In the genomic region with DNA sequence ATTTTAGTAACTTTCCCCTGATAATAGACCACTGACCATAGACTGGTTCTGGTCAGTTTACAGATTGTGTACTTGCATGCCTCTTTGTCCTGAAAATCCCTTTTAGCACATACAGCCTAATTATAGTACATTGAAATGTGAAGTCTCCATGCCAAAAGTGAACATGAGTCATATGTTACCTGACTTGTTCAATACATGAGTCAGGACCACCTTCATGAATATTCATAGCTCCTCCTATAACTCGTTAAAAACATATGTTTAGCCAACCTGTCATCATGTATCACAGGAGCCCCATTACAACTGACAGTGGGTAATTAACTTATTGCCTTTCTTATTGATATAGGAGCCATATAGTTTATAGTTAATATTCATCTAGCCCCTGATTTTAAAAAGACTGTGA, we compare ENCODE assay signal across 24 cellular contexts.
DNase-seq lines count a peak whose midpoint lies in the region; ATAC-seq, FAIRE-seq and TF ChIP-seq lines count a peak whose summit lies in the region.
"Had no signal": no experiment of that assay in that cellular context is flagged by ENCODE, and none has a peak within 500 bp of the region (broad histone marks: within the 10 kb centered on the region; RNA-seq: fewer than 3 reads in every experiment).

No MANE protein-coding gene starts in this region.

- no peak for DNase-seq in activated CD4-positive, alpha-beta T cell treated with anti-CD3 and anti-CD28 coated beads for 36 hours
- no peak for DNase-seq in activated CD4-positive, alpha-beta T cell treated with anti-CD3 and anti-CD28 coated beads for 1 hour
- DNase-seq in A549 (ENCODE audit: low read depth in 1 of 2, low spot score in 1 of 2) (no peak), astrocyte of the hippocampus (ENCODE audit: low read depth, low spot score) (peak; percentile 23), foreskin keratinocyte (peak; percentile 69 to 88), pons (ENCODE audit: low spot score) (no peak), cerebellar nuclear complex (lab: John Stamatoyannopoulos, UW) (no peak)
- DNase-seq: 8988T; AML-193; C1 segment of cervical spinal cord; Calu3; CD8-positive, alpha-beta T cell; EL; GF-D8; NCI-H1694; NCI-H2081 treated with DMSO at 0.1 percent for 48 hours; NCI-H2171 treated with DMSO at 0.1 percent for 48 hours; NCI-H524 treated with DMSO at 0.1 percent for 48 hours; NCI-H82; Peyer's patch; Right ventricle myocardium superior had no signal

- no peaks in the 10 kb centered on the region for H3K4me1 ChIP-seq in A549
- H3K4me1 ChIP-seq in foreskin keratinocyte = peaks cover 11% of the 10 kb centered on the region
- H3K4me1 ChIP-seq: Peyer's patch had no signal

- H3K4me3 Mint-ChIP-seq in activated CD4-positive, alpha-beta T cell treated with anti-CD3 and anti-CD28 coated beads for 36 hours = no peak overlapping the region
- H3K4me3 Mint-ChIP-seq: CD8-positive, alpha-beta T cell; IgD-negative memory B cell had no signal

- WGBS in A549 (ENCODE audit: missing lambda C conversion rate) = 3% methylated on average over 1 of the region's 1 CpG

- H3K27me3 Mint-ChIP-seq in activated CD4-positive, alpha-beta T cell treated with anti-CD3 and anti-CD28 coated beads for 36 hours = no peaks in the 10 kb centered on the region

- ATAC-seq in activated CD4-positive, alpha-beta T cell treated with anti-CD3 and anti-CD28 coated beads for 36 hours = peak; percentile 53
- ATAC-seq in A549 (no peak), foreskin keratinocyte (peak; percentile 99), GM21447 (IDR thresholded peaks at IDR 0.05; ENCODE audit: unreplicated experiment) (no peak)
- ATAC-seq: CD8-positive, alpha-beta T cell had no signal

- no peak for TF ChIP-seq EP300 in A549 (IDR thresholded peaks at IDR 0.05)

- no peak overlapping the region for H3K4me3 ChIP-seq in A549
- H3K4me3 ChIP-seq: Peyer's patch had no signal

- peaks cover 15% of the 10 kb centered on the region for H3K9me3 ChIP-seq in A549
- H3K9me3 ChIP-seq: Peyer's patch had no signal

- H3K4me1 Mint-ChIP-seq in activated CD4-positive, alpha-beta T cell treated with anti-CD3 and anti-CD28 coated beads for 36 hours = peaks cover 17% of the 10 kb centered on the region
- H3K4me1 Mint-ChIP-seq: IgD-negative memory B cell had no signal

- TF ChIP-seq POLR2A in A549 (IDR thresholded peaks at IDR 0.05; ENCODE audit: low read length) = no peak

- TF ChIP-seq RAD21 in A549 (conservative IDR thresholded peaks at IDR 0.05 in 1 of 2, IDR thresholded peaks at IDR 0.05 in 1 of 2) = no peak

- H3K9me3 Mint-ChIP-seq in activated CD4-positive, alpha-beta T cell treated with anti-CD3 and anti-CD28 coated beads for 36 hours (ENCODE audit: low read depth) = peaks cover 14% of the 10 kb centered on the region

- TF ChIP-seq CTCF in A549 (IDR thresholded peaks at IDR 0.05) = no peak
- no peak for TF ChIP-seq CTCF in foreskin keratinocyte (conservative IDR thresholded peaks at IDR 0.05)

- no peak overlapping the region for H3K4me2 ChIP-seq in A549

- H3K27ac ChIP-seq in A549 (no peak overlapping the region), foreskin keratinocyte (peak overlapping the region; percentile 36)
- H3K27ac ChIP-seq: Peyer's patch had no signal

- POLR2A ChIA-PET in activated CD4-positive, alpha-beta T cell treated with anti-CD3 and anti-CD28 coated beads for 36 hours (lab: Charles Lee) = no interaction called here
- POLR2A ChIA-PET in A549 (lab: Yijun Ruan, JAX) = no interaction called here

- no peak for FAIRE-seq in A549 (lab: Jason Lieb, UNC)
- FAIRE-seq: H54 had no signal

- intact Hi-C loops in activated CD4-positive, alpha-beta T cell treated with anti-CD3 and anti-CD28 coated beads for 36 hours (cut with DNase I, micrococcal nuclease) = no loop called here

- peaks cover 7% of the 10 kb centered on the region for H3K36me3 Mint-ChIP-seq in activated CD4-positive, alpha-beta T cell treated with anti-CD3 and anti-CD28 coated beads for 36 hours (ENCODE audit: low read depth)

- no peaks in the 10 kb centered on the region for H3K27me3 ChIP-seq in foreskin keratinocyte
- H3K27me3 ChIP-seq: Peyer's patch had no signal

- no peak overlapping the region for H3K27ac Mint-ChIP-seq in activated CD4-positive, alpha-beta T cell treated with anti-CD3 and anti-CD28 coated beads for 36 hours
- H3K27ac Mint-ChIP-seq: IgD-negative memory B cell had no signal

- CTCF ChIA-PET in activated CD4-positive, alpha-beta T cell treated with anti-CD3 and anti-CD28 coated beads for 36 hours (lab: Charles Lee) = interaction anchor here (1.0 kb wide), 1 partner anchor 52 kb away, joined by 3 read pairs; no protein-coding TSS in a partner anchor
- CTCF ChIA-PET in A549 (lab: Yijun Ruan, JAX) = no interaction called here

TF ChIP-seq in A549, 52 proteins besides CTCF, POLR2A, EP300 and RAD21:
- TF ChIP-seq KDM5A (IDR thresholded peaks at IDR 0.05) = no peak
- no peak for TF ChIP-seq TFCP2L1 (CRISPR knock-in tag; IDR thresholded peaks at IDR 0.05)
- no peak for TF ChIP-seq FOSL2 (IDR thresholded peaks at IDR 0.05)
- peak; percentile 18; the same call in 1 of the 2 replicates for TF ChIP-seq FOSL2 (CRISPR knock-in tag; IDR thresholded peaks at IDR 0.05)
- TF ChIP-seq FOSB (CRISPR knock-in tag; IDR thresholded peaks at IDR 0.05) = no peak
- TF ChIP-seq, protein P1, sequence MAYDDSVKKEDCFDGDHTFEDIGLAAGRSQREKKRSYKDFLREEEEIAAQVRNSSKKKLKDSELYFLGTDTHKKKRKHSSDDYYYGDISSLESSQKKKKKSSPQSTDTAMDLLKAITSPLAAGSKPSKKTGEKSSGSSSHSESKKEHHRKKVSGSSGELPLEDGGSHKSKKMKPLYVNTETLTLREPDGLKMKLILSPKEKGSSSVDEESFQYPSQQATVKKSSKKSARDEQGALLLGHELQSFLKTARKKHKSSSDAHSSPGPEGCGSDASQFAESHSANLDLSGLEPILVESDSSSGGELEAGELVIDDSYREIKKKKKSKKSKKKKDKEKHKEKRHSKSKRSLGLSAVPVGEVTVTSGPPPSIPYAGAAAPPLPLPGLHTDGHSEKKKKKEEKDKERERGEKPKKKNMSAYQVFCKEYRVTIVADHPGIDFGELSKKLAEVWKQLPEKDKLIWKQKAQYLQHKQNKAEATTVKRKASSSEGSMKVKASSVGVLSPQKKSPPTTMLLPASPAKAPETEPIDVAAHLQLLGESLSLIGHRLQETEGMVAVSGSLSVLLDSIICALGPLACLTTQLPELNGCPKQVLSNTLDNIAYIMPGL (CRISPR knock-in tag; IDR thresholded peaks at IDR 0.05; ENCODE audit: borderline replicate concordance) = no peak
- TF ChIP-seq ESRRA (IDR thresholded peaks at IDR 0.05; ENCODE audit: borderline replicate concordance, low read length) = no peak
- TF ChIP-seq RCOR1 (IDR thresholded peaks at IDR 0.05; ENCODE audit: low read depth, low read length) = no peak
- TF ChIP-seq BHLHE40 (IDR thresholded peaks at IDR 0.05; ENCODE audit: low read depth, low read length) = no peak
- TF ChIP-seq, protein P2, sequence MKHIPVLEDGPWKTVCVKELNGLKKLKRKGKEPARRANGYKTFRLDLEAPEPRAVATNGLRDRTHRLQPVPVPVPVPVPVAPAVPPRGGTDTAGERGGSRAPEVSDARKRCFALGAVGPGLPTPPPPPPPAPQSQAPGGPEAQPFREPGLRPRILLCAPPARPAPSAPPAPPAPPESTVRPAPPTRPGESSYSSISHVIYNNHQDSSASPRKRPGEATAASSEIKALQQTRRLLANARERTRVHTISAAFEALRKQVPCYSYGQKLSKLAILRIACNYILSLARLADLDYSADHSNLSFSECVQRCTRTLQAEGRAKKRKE (CRISPR knock-in tag; IDR thresholded peaks at IDR 0.05; ENCODE audit: low read depth) = no peak

Comparison
In these comparisons a context has a peak if more than half of its experiments do, and no peak if none do; other contexts are left out.
1. ATAC-seq: peak in activated CD4-positive, alpha-beta T cell treated with anti-CD3 and anti-CD28 coated beads for 36 hours (single experiment) and foreskin keratinocyte (single experiment); none in A549 (0 of 2) and GM21447 (single experiment).
2. DNase-seq: peak in astrocyte of the hippocampus (single experiment) and foreskin keratinocyte (2 of 2); none in activated CD4-positive, alpha-beta T cell treated with anti-CD3 and anti-CD28 coated beads for 36 hours (single experiment), activated CD4-positive, alpha-beta T cell treated with anti-CD3 and anti-CD28 coated beads for 1 hour (single experiment), A549 (0 of 2), pons (single experiment) and cerebellar nuclear complex (0 of 2).